ENCODE assay signal across 8 cellular contexts in the genomic region with DNA sequence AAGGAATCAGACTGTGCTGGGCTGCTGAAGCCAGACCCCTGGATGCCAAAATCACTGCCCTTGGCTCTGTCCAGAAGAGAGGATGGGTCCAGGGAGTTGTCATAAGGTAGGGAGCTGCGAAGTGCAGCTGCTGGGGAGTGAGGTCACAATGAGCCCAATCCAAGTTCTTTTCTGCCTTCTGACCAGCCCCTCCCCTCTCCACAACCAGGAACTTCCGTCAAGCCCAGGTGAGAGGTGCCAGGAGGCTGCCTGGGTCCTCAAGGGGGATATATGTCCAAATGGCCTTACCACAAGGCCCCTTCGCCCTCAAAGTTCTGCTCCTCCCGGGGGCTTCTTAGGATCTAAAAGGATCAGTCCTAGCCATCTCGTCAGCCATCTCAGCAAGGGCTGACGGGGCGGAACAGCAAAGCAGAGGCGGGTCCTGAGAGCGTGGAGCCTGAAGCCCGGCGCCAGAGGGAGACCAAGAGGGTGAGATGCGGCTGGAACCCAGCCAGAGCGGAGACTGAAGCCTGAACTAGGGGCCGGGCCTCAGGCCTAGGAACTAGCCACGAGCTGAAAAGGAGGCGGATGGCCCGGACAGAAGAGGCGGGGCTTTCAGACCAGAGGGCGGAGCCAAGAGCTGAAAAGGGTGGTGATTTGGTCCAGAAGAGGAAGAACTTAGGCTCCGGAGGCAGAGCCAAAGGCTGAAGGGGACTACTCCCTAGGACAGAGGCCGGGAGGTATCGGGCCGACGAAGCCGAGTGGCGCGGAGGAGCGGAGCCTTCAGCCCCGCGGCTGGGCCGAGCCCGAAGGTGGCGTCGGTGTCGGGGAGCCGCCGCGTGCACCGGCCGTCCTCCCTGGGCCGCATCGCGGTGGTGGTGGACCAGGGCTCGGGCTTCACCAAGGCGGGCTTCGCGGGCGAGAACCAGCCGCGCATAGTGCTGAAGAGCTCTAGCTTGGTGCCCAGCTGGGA. TPM values are rescaled to one million over a fixed set of nuclear protein-coding genes. Genes with fewer than 3 reads are reported as not detected.
DNase-seq lines count a peak whose midpoint lies in the region; ATAC-seq and TF ChIP-seq lines count a peak whose summit lies in the region.

A gene (plus strand): TSS at position 651 of the 952 bp plus-strand sequence. CDS start 555 bp downstream, outside the sequence.

- H3K4me3 ChIP-seq in BLaER1 (peak within 1 kb of the TSS; percentile 73), NT2/D1 (ENCODE audit: insufficient read length, low read depth) (peak within 1 kb of the TSS; percentile 74)

- H3K4me2 ChIP-seq in BLaER1 = peak within 1 kb of the TSS; percentile 95

- ATAC-seq in HG03442 (IDR thresholded peaks at IDR 0.05; ENCODE audit: unreplicated experiment) = peak; percentile 61

- no peak for TF ChIP-seq CTCF in mesothelial cell of epicardium (IDR thresholded peaks at IDR 0.05; ENCODE audit: unreplicated experiment)

- DNase-seq in GM19238 (ENCODE audit: insufficient read length, low spot score) = peak; percentile 97
- peak; percentile 95 for DNase-seq in NT2/D1 (ENCODE audit: low read depth, low spot score)
- peak; percentile 84 for DNase-seq in activated T-cell treated with anti-CD3 and anti-CD28 coated beads for 24 hours (ENCODE audit: low read depth)
- DNase-seq in epidermal melanocyte (ENCODE audit: insufficient read length, low spot score) = peak; percentile 99
- peak; percentile 70 to 83 for DNase-seq in mesothelial cell of epicardium (ENCODE audit: low spot score in 2 of 2, unreplicated experiment in 2 of 2)
- DNase-seq in stimulated activated CD8-positive, alpha-beta memory T cell treated with anti-CD3 and anti-CD28 coated beads, Interleukin-15, amount 100 ng/mL, for 4 hours (ENCODE audit: low read depth in 2 of 2) = peak; percentile 55 to 65

- peaks cover 20% of the 10 kb centered on the region for H3K36me3 ChIP-seq in BLaER1
- peaks cover 42% of the 10 kb centered on the region for H3K36me3 ChIP-seq in NT2/D1 (ENCODE audit: insufficient read depth, insufficient read length, low read length)

- H3K36me3 Mint-ChIP-seq in mesothelial cell of epicardium = peaks cover 14% of the 10 kb centered on the region

- H3K9me3 Mint-ChIP-seq in mesothelial cell of epicardium = no peaks in the 10 kb centered on the region

- H3K27me3 ChIP-seq in BLaER1 (no peaks in the 10 kb centered on the region), NT2/D1 (ENCODE audit: insufficient read depth, insufficient read length) (no peaks in the 10 kb centered on the region)

- H3K9ac ChIP-seq in BLaER1 = peak within 1 kb of the TSS; percentile 81
- H3K9ac ChIP-seq in NT2/D1 (ENCODE audit: insufficient read length, low read depth) = peak within 1 kb of the TSS; percentile 94

- H3K4me1 Mint-ChIP-seq in mesothelial cell of epicardium = peaks cover 22% of the 10 kb centered on the region

- peak within 1 kb of the TSS; percentile 86 for H3K27ac ChIP-seq in BLaER1

- peaks cover 89% of the 10 kb centered on the region for H3K4me1 ChIP-seq in BLaER1
- H3K4me1 ChIP-seq in NT2/D1 (ENCODE audit: insufficient read depth, insufficient read length) = peaks cover 27% of the 10 kb centered on the region

- no peaks in the 10 kb centered on the region for H3K9me3 ChIP-seq in BLaER1
- no peaks in the 10 kb centered on the region for H3K9me3 ChIP-seq in NT2/D1 (ENCODE audit: insufficient read depth, low read length)

- H3K27ac Mint-ChIP-seq in mesothelial cell of epicardium = peak within 1 kb of the TSS; percentile 86

- H4K20me1 ChIP-seq in BLaER1 = peaks cover 28% of the 10 kb centered on the region

- no peaks in the 10 kb centered on the region for H3K27me3 Mint-ChIP-seq in mesothelial cell of epicardium (ENCODE audit: low read depth)

- peak within 1 kb of the TSS; percentile 84 for H3K4me3 Mint-ChIP-seq in mesothelial cell of epicardium

RNA-seq across cellular contexts. Expression of the gene that starts here (rescaled TPM):
- total RNA-seq in mesothelial cell of epicardium = 0.63 to 0.86 TPM (median 0.66 TPM) in 3 replicates

Comparison
In these comparisons a context has a peak if more than half of its experiments do, and no peak if none do; other contexts are left out.
1. Peak in every context shown above with its lines: DNase-seq, ATAC-seq, H3K4me3 ChIP-seq and H3K27ac ChIP-seq.
2. Peak in DNase-seq in mesothelial cell of epicardium; RNA of the gene not detected or under 1 TPM.